In genomic region chr6:109440325-109441068, GRCh38 we compare ENCODE assay signal across 8 cellular contexts. TPM values are rescaled to one million over a fixed set of nuclear protein-coding genes. Genes with fewer than 3 reads are reported as not detected.
DNase-seq lines count a peak whose midpoint lies in the region; ATAC-seq, FAIRE-seq and TF ChIP-seq lines count a peak whose summit lies in the region.

Gene PPIL6, minus strand, starts transcription at chr6:109440628. Its CDS starts 38 bp downstream, at chr6:109440590.
Gene SMPD2, plus strand, starts transcription at chr6:109440724. Its CDS starts 398 bp downstream, at chr6:109441122.

- no peak for FAIRE-seq in RCC 7860 (lab: Jason Lieb, UNC)

- peak within 1 kb of the TSS; percentile 36 for H2AFZ ChIP-seq in neural cell (ENCODE audit: low read depth, low read length)

- H3K4me3 Mint-ChIP-seq in stimulated activated naive CD8-positive, alpha-beta T cell treated with anti-CD3 and anti-CD28 coated beads, Interleukin-15, amount 100 ng/mL, for 72 hours: peak within 1 kb of the TSS; percentile 88 to 96

- no peaks in the 10 kb centered on the region for H3K9me3 ChIP-seq in neural cell (ENCODE audit: low read length)

- H3K9me2 ChIP-seq in neural cell (ENCODE audit: insufficient read depth, low read length): no peaks in the 10 kb centered on the region

- no peaks in the 10 kb centered on the region for H3K27me3 ChIP-seq in neural cell (ENCODE audit: insufficient read depth, low read depth, low read length)

- TF ChIP-seq EP300 in neural cell (conservative IDR thresholded peaks at IDR 0.05; ENCODE audit: poor library complexity, severe bottlenecking): peak; percentile 49

- DNase-seq in DMS79 treated with DMSO at 0.1 percent for 48 hours (lab: John Stamatoyannopoulos, UW) (peak; percentile 77), HuH-7.5 (ENCODE audit: low spot score) (peak; percentile 82), RCC 7860 (ENCODE audit: low spot score) (peak; percentile 71), fibroblast of the aortic adventitia (ENCODE audit: low read depth) (peak; percentile 85)
- peak; percentile 75 for DNase-seq in activated T-helper 9 cell treated with anti-CD3 and anti-CD28 coated beads, Interleukin-2, amount 50 U/mL, for 16 hours (ENCODE audit: low read depth)
- DNase-seq in stimulated activated naive CD8-positive, alpha-beta T cell treated with anti-CD3 and anti-CD28 coated beads, Interleukin-15, amount 100 ng/mL, for 72 hours: peak; percentile 76 to 78

- H3K27me3 Mint-ChIP-seq in stimulated activated naive CD8-positive, alpha-beta T cell treated with anti-CD3 and anti-CD28 coated beads, Interleukin-15, amount 100 ng/mL, for 72 hours: no peaks in the 10 kb centered on the region

- H3K4me2 ChIP-seq in neural cell (ENCODE audit: low read length): peak within 1 kb of the TSS; percentile 66

- H3K36me3 ChIP-seq in neural cell (ENCODE audit: insufficient read depth, low read length): no peaks in the 10 kb centered on the region

- H3K9me3 Mint-ChIP-seq in stimulated activated naive CD8-positive, alpha-beta T cell treated with anti-CD3 and anti-CD28 coated beads, Interleukin-15, amount 100 ng/mL, for 72 hours: no peaks in the 10 kb centered on the region

- peak within 1 kb of the TSS; percentile 92 to 94 for H3K27ac Mint-ChIP-seq in stimulated activated naive CD8-positive, alpha-beta T cell treated with anti-CD3 and anti-CD28 coated beads, Interleukin-15, amount 100 ng/mL, for 72 hours

- H3K4me3 ChIP-seq in fibroblast of the aortic adventitia (ENCODE audit: low read depth, low read length) (peak within 1 kb of the TSS; percentile 88), neural cell (ENCODE audit: low read length) (peak within 1 kb of the TSS; percentile 96)

- H3K27ac ChIP-seq in neural cell (ENCODE audit: low read length): no peak within 1 kb of the TSS

- H3K9ac ChIP-seq in neural cell (ENCODE audit: low read length): peak within 1 kb of the TSS; percentile 73

- H3K4me1 Mint-ChIP-seq in stimulated activated naive CD8-positive, alpha-beta T cell treated with anti-CD3 and anti-CD28 coated beads, Interleukin-15, amount 100 ng/mL, for 72 hours: peaks cover 39% of the 10 kb centered on the region

- TF ChIP-seq CTCF in fibroblast of the aortic adventitia (IDR thresholded peaks at IDR 0.05; ENCODE audit: insufficient read depth, low read length): peak; percentile 16
- TF ChIP-seq CTCF in neural cell (IDR thresholded peaks at IDR 0.05; ENCODE audit: poor library complexity, severe bottlenecking): peak; percentile 29

- H3K79me2 ChIP-seq in neural cell (replicated peaks; ENCODE audit: insufficient read depth, low read length): no peaks in the 10 kb centered on the region

- no peaks in the 10 kb centered on the region for H4K20me1 ChIP-seq in neural cell (ENCODE audit: insufficient read depth)

- peak; percentile 17 for TF ChIP-seq RAD21 in neural cell (conservative IDR thresholded peaks at IDR 0.05)

- no peaks in the 10 kb centered on the region for H3F3A ChIP-seq in neural cell (ENCODE audit: insufficient read depth, low read length, poor library complexity, severe bottlenecking)

- peak; percentile 84 for ATAC-seq in GM21528 (IDR thresholded peaks at IDR 0.05; ENCODE audit: low FRiP score, unreplicated experiment)
- peak; percentile 89 for ATAC-seq in stimulated activated naive CD8-positive, alpha-beta T cell treated with anti-CD3 and anti-CD28 coated beads, Interleukin-15, amount 100 ng/mL, for 72 hours

TF ChIP-seq in neural cell, 6 proteins besides CTCF, POLR2A, EP300 and RAD21:
- TF ChIP-seq EZH2 (IDR thresholded peaks at IDR 0.05; ENCODE audit: borderline replicate concordance, insufficient read depth, low read length, poor library complexity, severe bottlenecking) (no peak), MXI1 (conservative IDR thresholded peaks at IDR 0.05; ENCODE audit: poor library complexity, severe bottlenecking) (peak; percentile 89)

RNA-seq across cellular contexts. Expression of gene PPIL6, which starts in this region (rescaled TPM):
- total RNA-seq in fibroblast of the aortic adventitia (ENCODE audit: low replicate concordance): 0.65 and 5.8 TPM in 2 replicates
- 2.5 and 11.8 TPM in 2 replicates for polyA plus RNA-seq in neural cell
- 10.7 and 13.2 TPM in 2 replicates for polyA minus RNA-seq in neural cell

RNA-seq across cellular contexts. Expression of gene SMPD2, which starts in this region (rescaled TPM):
- total RNA-seq in fibroblast of the aortic adventitia (ENCODE audit: low replicate concordance): 7.5 and 14.6 TPM in 2 replicates
- 8.0 and 8.6 TPM in 2 replicates for polyA plus RNA-seq in neural cell
- polyA minus RNA-seq in neural cell: 7.2 and 10.2 TPM in 2 replicates
